10 cellular contexts compared by ENCODE assay signal in genomic region chr2:9234680-9235387, GRCh38. TPM values are rescaled to one million over a fixed set of nuclear protein-coding genes. Genes with fewer than 3 reads are reported as not detected.
A peak's percentile ranks its signal among the peaks of the same experiment; 100 is the strongest.
DNase-seq lines count a peak whose midpoint lies in the region; ATAC-seq and TF ChIP-seq lines count a peak whose summit lies in the region.
"Had no signal": no experiment of that assay in that cellular context is flagged by ENCODE, and none has a peak within 500 bp of the region (broad histone marks: within the 10 kb centered on the region; RNA-seq: fewer than 3 reads in every experiment).

No MANE protein-coding gene starts in this region.

- TF ChIP-seq CTCF in AG04450 (IDR thresholded peaks at IDR 0.05; ENCODE audit: low read depth, low read length) (no peak), NB4 (IDR thresholded peaks at IDR 0.05; ENCODE audit: low read depth, low read length) (no peak), coronary artery (IDR thresholded peaks at IDR 0.05) (no peak), mucosa of descending colon (IDR thresholded peaks at IDR 0.05) (no peak), natural killer cell (IDR thresholded peaks at IDR 0.05) (no peak)

- intact Hi-C loops in mucosa of descending colon (cut with DNase I, micrococcal nuclease) (no loop called here), natural killer cell (cut with micrococcal nuclease) (no loop called here)

- peaks cover 12 to 18% of the 10 kb centered on the region in 2 donors for H3K27me3 Mint-ChIP-seq in natural killer cell (ENCODE audit: low read depth in 2 of 2)

- H3K9me3 Mint-ChIP-seq in natural killer cell = no peaks in the 10 kb centered on the region
- H3K9me3 Mint-ChIP-seq: central memory CD8-positive, alpha-beta T cell had no signal

- H3K27me3 ChIP-seq in AG04450 (ENCODE audit: control insufficient read depth, insufficient read depth, low read length) = no peaks in the 10 kb centered on the region

- H3K27ac ChIP-seq in AG04450 (ENCODE audit: low read depth, low read length) = peak overlapping the region; percentile 96
- peak overlapping the region; percentile 67 to 91 for H3K27ac ChIP-seq in coronary artery

- H3K9me3 ChIP-seq in AG04450 (ENCODE audit: control insufficient read depth, insufficient read depth, low read length) = no peaks in the 10 kb centered on the region
- no peaks in the 10 kb centered on the region for H3K9me3 ChIP-seq in mucosa of descending colon

- H3K4me3 ChIP-seq in AG04450 (ENCODE audit: low read depth, low read length) (peak overlapping the region; percentile 11; the same call in 1 of the 2 replicates), NB4 (ENCODE audit: low read depth, low read length) (peak overlapping the region; percentile 35), coronary artery (peak overlapping the region; percentile 46), mucosa of descending colon (no peak overlapping the region)

- DNase-seq in AG04450 (ENCODE audit: low read depth, low spot score) (peak; percentile 68), NB4 (ENCODE audit: low read depth) (peak; percentile 87), coronary artery (ENCODE audit: low spot score) (no peak), mucosa of descending colon (no peak), midbrain (lab: John Stamatoyannopoulos, UW) (no peak), natural killer cell (no peak)
- DNase-seq in activated CD4-positive, alpha-beta T cell treated with anti-CD3 and anti-CD28 coated beads, Interleukin-2, amount 50 U/mL, for 48 hours = no peak
- DNase-seq: DMS153 had no signal

- no peak overlapping the region for H3K27ac Mint-ChIP-seq in natural killer cell

- TF ChIP-seq POLR2A in NB4 (IDR thresholded peaks at IDR 0.05; ENCODE audit: extremely low read depth, insufficient read length) = no peak

- ATAC-seq in mucosa of descending colon = peak; percentile 68
- no peak for ATAC-seq in natural killer cell
- ATAC-seq in GM21423 (IDR thresholded peaks at IDR 0.05; ENCODE audit: unreplicated experiment) = no peak

- H3K4me1 ChIP-seq in mucosa of descending colon (ENCODE audit: low read depth) = peaks cover 25% of the 10 kb centered on the region

- no peak overlapping the region for H3K4me3 Mint-ChIP-seq in natural killer cell
- H3K4me3 Mint-ChIP-seq: central memory CD8-positive, alpha-beta T cell had no signal

- no peaks in the 10 kb centered on the region for H3K36me3 ChIP-seq in mucosa of descending colon (ENCODE audit: low read depth)

- POLR2A ChIA-PET in AG04450 (lab: Yijun Ruan, JAX) = interaction anchor here (0.6 to 1.1 kb wide), 4 partner anchors 26 to 56 kb away, joined by 3 to 7 read pairs (median 4); no protein-coding TSS in a partner anchor

- CTCF ChIA-PET in AG04450 (lab: Charles Lee) = interaction anchor here (1.4 to 2.3 kb wide), 2 partner anchors 26 to 29 kb away, joined by 3 to 6 read pairs; partner anchors contain the start of gene ASAP2

- no peaks in the 10 kb centered on the region for H3K4me1 Mint-ChIP-seq in natural killer cell
- H3K4me1 Mint-ChIP-seq: central memory CD8-positive, alpha-beta T cell had no signal

- no peaks in the 10 kb centered on the region for H3K36me3 Mint-ChIP-seq in natural killer cell

RNA-seq across cellular contexts. Expression of gene ASAP2, which starts 28.2 kb away (rescaled TPM):
- 24.6 and 30.0 TPM in 2 replicates for polyA plus RNA-seq in AG04450 (2011; rRNA removed)
- 25.1 and 29.1 TPM in 2 replicates for polyA minus RNA-seq in AG04450 (2011; rRNA and poly(A)+ RNA removed)
- 10 to 100 TPM; 50.4 to 84.1 (median 50.5) TPM for total RNA-seq in mucosa of descending colon
- total RNA-seq in natural killer cell = 1 to 10 TPM in 1 of 3 donors, under 1 TPM in 2; 0.20 to 1.8 (median 0.60) TPM

Comparison
In these comparisons a context has a peak if more than half of its experiments do, and no peak if none do; other contexts are left out.
1. DNase-seq: peak in AG04450 (single experiment) and NB4 (single experiment); none in coronary artery (single experiment), mucosa of descending colon (0 of 3), midbrain (single experiment), activated CD4-positive, alpha-beta T cell treated with anti-CD3 and anti-CD28 coated beads, Interleukin-2, amount 50 U/mL, for 48 hours (0 of 2) and natural killer cell (single experiment).
2. RNA of gene ASAP2, which starts 28.2 kb away (total RNA-seq): 50.4 to 84.1 TPM in mucosa of descending colon; 0.20 to 1.8 TPM in natural killer cell; every median in the first group is over 10 times any median in the second.